8 cellular contexts compared by ENCODE assay signal in the genomic region with DNA sequence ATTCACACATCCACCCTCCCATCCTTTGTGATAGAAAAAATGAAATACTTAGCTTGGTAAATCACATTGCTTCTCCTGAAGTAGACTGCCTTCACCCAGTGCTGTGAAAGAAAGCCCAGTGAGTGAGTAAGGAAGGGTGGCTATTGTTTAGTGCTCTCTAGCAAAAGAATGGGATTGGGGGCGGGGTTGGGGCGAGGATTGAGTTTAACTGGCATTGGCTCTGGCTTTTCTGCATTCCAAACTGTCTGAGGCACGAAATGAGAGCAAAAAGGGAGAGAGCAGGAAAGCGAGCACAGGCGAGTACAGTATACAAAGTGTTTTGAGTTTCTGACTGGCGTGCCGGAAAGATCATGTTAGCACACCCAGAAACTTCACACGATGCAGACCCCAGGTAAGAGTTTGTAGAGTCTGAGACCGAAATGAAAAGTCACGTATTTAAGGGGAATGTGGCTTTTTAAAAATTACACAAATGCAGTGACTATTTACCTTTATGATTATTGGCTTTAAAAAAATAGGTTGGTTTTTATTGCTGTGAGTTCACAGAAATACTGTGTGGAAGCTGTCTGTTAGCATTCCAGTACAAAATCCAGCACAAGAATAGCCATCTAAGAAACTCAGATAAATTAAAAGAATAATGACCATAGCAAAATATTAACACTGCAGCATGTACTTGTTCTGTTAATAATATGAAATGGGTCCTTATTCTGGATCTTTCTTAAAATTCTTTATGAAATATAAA.
DNase-seq lines count a peak whose midpoint lies in the region; ATAC-seq and TF ChIP-seq lines count a peak whose summit lies in the region.

No MANE protein-coding gene starts in this region.

- H4K8ac ChIP-seq in H9 (replicated peaks; ENCODE audit: insufficient read length, low read depth, low read length): no peak overlapping the region

- H3K27ac ChIP-seq in H9 (ENCODE audit: insufficient read length, low read depth, low read length) (peak overlapping the region; percentile 48), sigmoid colon (peak overlapping the region in 3 of 4 donors; percentile 47 to 60 (median 52))

- H3K27ac Mint-ChIP-seq in H9: peak overlapping the region; percentile 97 to 99 (median 98)

- peaks cover 3% of the 10 kb centered on the region; the same call in 1 of the 2 replicates for H3K79me2 ChIP-seq in H9 (ENCODE audit: insufficient read depth, low read length)

- H3K4me1 Mint-ChIP-seq in H9: peaks cover 59 to 60% of the 10 kb centered on the region in 2 experiments

- H3K27me3 Mint-ChIP-seq in H9 (ENCODE audit: low read depth): no peaks in the 10 kb centered on the region

- H4K5ac ChIP-seq in H9 (ENCODE audit: insufficient read length, low read depth, low read length): no peak overlapping the region

- H3K9ac ChIP-seq in H9 (ENCODE audit: extremely low read depth, insufficient read length, low read length): peak overlapping the region; percentile 64

- no peak overlapping the region for H2BK120ac ChIP-seq in H9 (ENCODE audit: low read depth, low read length, poor library complexity, severe bottlenecking)

- H3K4me1 ChIP-seq in H9 (ENCODE audit: insufficient read depth, low read length): peaks cover 6% of the 10 kb centered on the region; the same call in 1 of the 2 replicates
- H3K4me1 ChIP-seq in sigmoid colon: peaks cover 0 to 66% (median 48%) of the 10 kb centered on the region in 4 donors

- H2BK12ac ChIP-seq in H9 (ENCODE audit: insufficient read length, low read depth, low read length): no peak overlapping the region

- no peak overlapping the region for H2BK5ac ChIP-seq in H9 (ENCODE audit: insufficient read length, low read length)

- H3K4me3 ChIP-seq in astrocyte of the spinal cord (ENCODE audit: low read depth, low read length) (peak overlapping the region; percentile 18), sigmoid colon (peak overlapping the region; percentile 13 to 38 (median 30))

- TF ChIP-seq POLR2A in sigmoid colon (IDR thresholded peaks at IDR 0.05): no peak

- H4K20me1 ChIP-seq in H9 (ENCODE audit: control insufficient read depth, insufficient read depth, insufficient read length): no peaks in the 10 kb centered on the region

- H2AK5ac ChIP-seq in H9 (ENCODE audit: insufficient read length, low read length): no peak overlapping the region

- peak overlapping the region; percentile 65 to 74 for H3K4me3 Mint-ChIP-seq in H9

- H3K4ac ChIP-seq in H9 (ENCODE audit: low read depth, low read length): no peak overlapping the region

- H3K36me3 Mint-ChIP-seq in H9 (ENCODE audit: insufficient read depth in 1 of 3, low read depth in 3 of 3): no peaks in the 10 kb centered on the region

- H3K18ac ChIP-seq in H9 (ENCODE audit: insufficient read length, low read depth, low read length): no peak overlapping the region

- ATAC-seq in left lobe of liver: no peak

- H3T11ph ChIP-seq in H9 (ENCODE audit: low read length): no peak overlapping the region

- H3K9me3 ChIP-seq in H9 (ENCODE audit: control insufficient read depth, low read depth, low read length) (no peaks in the 10 kb centered on the region), sigmoid colon (no peaks in the 10 kb centered on the region)

- H3K9me3 Mint-ChIP-seq in H9: no peaks in the 10 kb centered on the region

- H3K14ac ChIP-seq in H9 (ENCODE audit: insufficient read depth, low read length): no peak overlapping the region

- H3K56ac ChIP-seq in H9 (ENCODE audit: insufficient read length, low read depth, low read length): no peak overlapping the region

- no peak for TF ChIP-seq CTCF in H9 (conservative IDR thresholded peaks at IDR 0.05)
- no peak for TF ChIP-seq CTCF in astrocyte of the spinal cord (IDR thresholded peaks at IDR 0.05; ENCODE audit: low read depth, low read length)
- no peak for TF ChIP-seq CTCF in sigmoid colon (IDR thresholded peaks at IDR 0.05)

- intact Hi-C loops in sigmoid colon (cut with DNase I): loop anchor here (5.0 kb wide), 1 partner anchor 39 kb away; no protein-coding TSS in a partner anchor

- no peak overlapping the region for H3K23ac ChIP-seq in H9 (ENCODE audit: insufficient read length, low read depth, low read length)

- no peak for TF ChIP-seq EP300 in sigmoid colon (IDR thresholded peaks at IDR 0.05)

- H3K36me3 ChIP-seq in sigmoid colon: no peaks in the 10 kb centered on the region

- peak; percentile 91 for DNase-seq in H9
- DNase-seq in astrocyte of the spinal cord (ENCODE audit: low read depth, low spot score): peak; percentile 65
- DNase-seq in iPS DF 19.7 (ENCODE audit: low read depth, low spot score): peak; percentile 79
- no peak for DNase-seq in sigmoid colon
- DNase-seq in stimulated activated CD4-positive, alpha-beta T cell treated with anti-CD3 and anti-CD28 coated beads, Interleukin-12 subunit alpha, Interleukin-12 subunit beta, amount 100 ng/mL, for 4 hours: no peak
- DNase-seq in activated T-cell treated with anti-CD3 and anti-CD28 coated beads, Interleukin-2, amount 50 U/mL, for 1 hour: no peak
- no peak for DNase-seq in activated CD4-positive, alpha-beta T cell treated with anti-CD3 and anti-CD28 coated beads for 4 hours
- no peak for DNase-seq in left lobe of liver (ENCODE audit: low spot score)

- WGBS in H9 (ENCODE audit: extremely low coverage, insufficient read length, low lambda C conversion rate): no CpG with 5 or more reads among the region's 10 CpGs
- WGBS in sigmoid colon, 2 donors: 10 to 58% methylated on average over 10 of the region's 10 CpGs

- H4K91ac ChIP-seq in H9 (ENCODE audit: insufficient read length, low read depth, low read length): no peak overlapping the region

- no peak overlapping the region for H2AFZ ChIP-seq in H9 (ENCODE audit: low read length)

- peak overlapping the region; percentile 66 for H3K4me2 ChIP-seq in H9 (ENCODE audit: insufficient read depth, insufficient read length, low read length)

- no peak overlapping the region for H2BK15ac ChIP-seq in H9 (ENCODE audit: low read depth, low read length)

- in situ Hi-C loops in astrocyte of the spinal cord (cut with HindIII; ENCODE audit: low sequenced_read_pairs): no loop called here

- H3K79me1 ChIP-seq in H9 (ENCODE audit: insufficient read depth, low read depth, low read length, poor library complexity, severe bottlenecking): no peaks in the 10 kb centered on the region

- no peak overlapping the region for H2BK20ac ChIP-seq in H9 (ENCODE audit: low read depth, low read length, poor library complexity, severe bottlenecking)

- H3K23me2 ChIP-seq in H9 (ENCODE audit: insufficient read length, low read depth, low read length, poor library complexity, severe bottlenecking): peaks cover 3% of the 10 kb centered on the region

- H3K27me3 ChIP-seq in H9 (ENCODE audit: insufficient read depth, low read length): no peaks in the 10 kb centered on the region
- H3K27me3 ChIP-seq in sigmoid colon: no peaks in the 10 kb centered on the region

Comparison
In these comparisons a context has a peak if more than half of its experiments do, and no peak if none do; other contexts are left out.
1. DNase-seq: peak in H9 (single experiment), astrocyte of the spinal cord (single experiment) and iPS DF 19.7 (single experiment); none in sigmoid colon (single experiment), stimulated activated CD4-positive, alpha-beta T cell treated with anti-CD3 and anti-CD28 coated beads, Interleukin-12 subunit alpha, Interleukin-12 subunit beta, amount 100 ng/mL, for 4 hours (single experiment), activated T-cell treated with anti-CD3 and anti-CD28 coated beads, Interleukin-2, amount 50 U/mL, for 1 hour (single experiment), activated CD4-positive, alpha-beta T cell treated with anti-CD3 and anti-CD28 coated beads for 4 hours (0 of 2) and left lobe of liver (single experiment).